21 cellular contexts compared by ENCODE assay signal in the genomic region with DNA sequence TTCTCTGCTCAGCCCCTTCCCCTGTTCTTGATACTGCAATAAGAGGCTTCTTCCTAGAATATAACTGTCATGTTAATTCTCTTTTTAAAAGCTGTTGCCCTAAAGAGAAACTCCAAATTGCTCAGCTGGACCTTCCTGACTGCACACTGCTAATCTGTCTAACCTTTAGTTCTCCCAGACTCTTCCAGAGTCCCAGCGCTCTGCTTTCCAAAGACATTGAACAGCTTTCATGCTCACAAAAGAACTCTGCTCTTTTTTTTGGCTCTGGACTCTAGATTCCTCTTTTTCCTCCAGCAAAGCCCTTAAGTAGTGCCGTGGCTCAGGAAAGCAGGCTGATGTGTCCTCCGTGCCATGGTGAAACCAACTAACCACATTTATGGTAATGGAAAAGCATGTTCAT.
DNase-seq lines count a peak whose midpoint lies in the region; ATAC-seq and TF ChIP-seq lines count a peak whose summit lies in the region.
"Had no signal": no experiment of that assay in that cellular context is flagged by ENCODE, and none has a peak within 500 bp of the region (broad histone marks: within the 10 kb centered on the region; RNA-seq: fewer than 3 reads in every experiment).

No MANE protein-coding gene starts in this region.

- no peak overlapping the region for H3K4me3 Mint-ChIP-seq in CD8-positive, alpha-beta memory T cell
- no peak overlapping the region for H3K4me3 Mint-ChIP-seq in natural killer cell treated with Interleukin-12 subunit alpha and Interleukin-12 subunit beta and Interleukin-15 and Interleukin-18, amount 100 ng/mL, for 72 hours
- H3K4me3 Mint-ChIP-seq: CD8-positive, alpha-beta T cell had no signal

- DNase-seq in Right ventricle myocardium superior: no peak
- no peak for DNase-seq in cardiac septum (ENCODE audit: low spot score)
- peak; percentile 18 for DNase-seq in medulla oblongata (ENCODE audit: extremely low spot score)
- no peak for DNase-seq in osteoblast (ENCODE audit: insufficient read length, low spot score, missing footprints)
- DNase-seq in CD8-positive, alpha-beta memory T cell: no peak
- no peak for DNase-seq in natural killer cell treated with Interleukin-12 subunit alpha and Interleukin-12 subunit beta and Interleukin-15 and Interleukin-18, amount 100 ng/mL, for 72 hours (ENCODE audit: low spot score)
- DNase-seq in DMS79 (lab: John Stamatoyannopoulos, UW): no peak
- DNase-seq: AML-193; CD8-positive, alpha-beta T cell; GDM1; GOT3; IMR-90; NCI-H1436; NCI-H187 treated with DMSO at 0.1 percent for 48 hours; NCI-H2107; NCI-H510A; NK-92 treated with Interleukin-12 subunit alpha and Interleukin-12 subunit beta, amount 100 ng/mL, for 24 hours; SJCRH30 had no signal

- H3K9me3 Mint-ChIP-seq in CD8-positive, alpha-beta memory T cell: peaks cover 0 to 5% (median 3%) of the 10 kb centered on the region in 5 donors
- peaks cover 3% of the 10 kb centered on the region for H3K9me3 Mint-ChIP-seq in natural killer cell treated with Interleukin-12 subunit alpha and Interleukin-12 subunit beta and Interleukin-15 and Interleukin-18, amount 100 ng/mL, for 72 hours

- H4K20me1 ChIP-seq in osteoblast (ENCODE audit: insufficient read depth, low read length): no peaks in the 10 kb centered on the region

- H3K4me3 ChIP-seq in osteoblast (ENCODE audit: insufficient read depth, low read length): no peak overlapping the region
- no peak overlapping the region for H3K4me3 ChIP-seq in CD8-positive, alpha-beta memory T cell (ENCODE audit: low read length)
- H3K4me3 ChIP-seq: SJCRH30 had no signal

- no peaks in the 10 kb centered on the region for H3K9me3 ChIP-seq in osteoblast (ENCODE audit: low read depth, low read length)
- no peaks in the 10 kb centered on the region for H3K9me3 ChIP-seq in CD8-positive, alpha-beta memory T cell (ENCODE audit: low read length)
- H3K9me3 ChIP-seq: SJCRH30 had no signal

- H3K36me3 ChIP-seq in osteoblast (ENCODE audit: insufficient read depth, low read length): no peaks in the 10 kb centered on the region
- no peaks in the 10 kb centered on the region for H3K36me3 ChIP-seq in CD8-positive, alpha-beta memory T cell (ENCODE audit: insufficient read depth, low read length)
- H3K36me3 ChIP-seq: SJCRH30 had no signal

- no peaks in the 10 kb centered on the region for H3K4me1 Mint-ChIP-seq in CD8-positive, alpha-beta memory T cell
- no peaks in the 10 kb centered on the region for H3K4me1 Mint-ChIP-seq in natural killer cell treated with Interleukin-12 subunit alpha and Interleukin-12 subunit beta and Interleukin-15 and Interleukin-18, amount 100 ng/mL, for 72 hours (ENCODE audit: low read depth in 2 of 2)

- no peak for TF ChIP-seq CTCF in osteoblast (IDR thresholded peaks at IDR 0.05; ENCODE audit: extremely low read depth, low read depth, low read length)

- H2AFZ ChIP-seq in osteoblast (ENCODE audit: low read length): peak overlapping the region; percentile 1

- ATAC-seq in Right ventricle myocardium superior (ENCODE audit: poor library complexity): peak; percentile 36
- ATAC-seq in natural killer cell treated with Interleukin-12 subunit alpha and Interleukin-12 subunit beta and Interleukin-15 and Interleukin-18, amount 100 ng/mL, for 72 hours: no peak
- ATAC-seq: CD8-positive, alpha-beta T cell; HCT116; Panc1 had no signal

- no peaks in the 10 kb centered on the region for H3K79me2 ChIP-seq in osteoblast (ENCODE audit: insufficient read depth, low read length)

- H3K27ac Mint-ChIP-seq in CD8-positive, alpha-beta memory T cell: no peak overlapping the region
- no peak overlapping the region for H3K27ac Mint-ChIP-seq in natural killer cell treated with Interleukin-12 subunit alpha and Interleukin-12 subunit beta and Interleukin-15 and Interleukin-18, amount 100 ng/mL, for 72 hours
- H3K27ac Mint-ChIP-seq: CD8-positive, alpha-beta T cell had no signal

- no peak overlapping the region for H3K4me2 ChIP-seq in osteoblast (ENCODE audit: insufficient read depth, low read length)
- H3K4me2 ChIP-seq: KMS-11 had no signal

- no peak overlapping the region for H3K27ac ChIP-seq in osteoblast (ENCODE audit: low read depth, low read length)
- H3K27ac ChIP-seq in CD8-positive, alpha-beta memory T cell (ENCODE audit: low read depth, low read length): no peak overlapping the region
- H3K27ac ChIP-seq: KMS-11, SJCRH30 had no signal

- no peaks in the 10 kb centered on the region for H3K27me3 ChIP-seq in osteoblast (ENCODE audit: insufficient read depth, low read length)
- no peaks in the 10 kb centered on the region for H3K27me3 ChIP-seq in CD8-positive, alpha-beta memory T cell (ENCODE audit: insufficient read depth, low read length, poor library complexity, severe bottlenecking)
- H3K27me3 ChIP-seq: SJCRH30 had no signal

- H3K36me3 Mint-ChIP-seq in CD8-positive, alpha-beta memory T cell: no peaks in the 10 kb centered on the region
- H3K36me3 Mint-ChIP-seq in natural killer cell treated with Interleukin-12 subunit alpha and Interleukin-12 subunit beta and Interleukin-15 and Interleukin-18, amount 100 ng/mL, for 72 hours: no peaks in the 10 kb centered on the region
- H3K36me3 Mint-ChIP-seq: CD8-positive, alpha-beta T cell had no signal

- intact Hi-C loops in Right ventricle myocardium superior (cut with DNase I) (no loop called here), cardiac septum (cut with DNase I) (no loop called here)

- CTCF ChIA-PET in CD8-positive, alpha-beta memory T cell (lab: Charles Lee): no interaction called here

- H3K27me3 Mint-ChIP-seq in CD8-positive, alpha-beta memory T cell: no peaks in the 10 kb centered on the region
- no peaks in the 10 kb centered on the region for H3K27me3 Mint-ChIP-seq in natural killer cell treated with Interleukin-12 subunit alpha and Interleukin-12 subunit beta and Interleukin-15 and Interleukin-18, amount 100 ng/mL, for 72 hours

- H3K4me1 ChIP-seq in osteoblast (ENCODE audit: insufficient read depth, low read length): no peaks in the 10 kb centered on the region
- no peaks in the 10 kb centered on the region for H3K4me1 ChIP-seq in CD8-positive, alpha-beta memory T cell (ENCODE audit: insufficient read depth, low read length)
- H3K4me1 ChIP-seq: SJCRH30 had no signal

- POLR2A ChIA-PET in CD8-positive, alpha-beta memory T cell (lab: Charles Lee): no interaction called here
